8 cellular contexts compared by ENCODE assay signal in genomic region chr15:60585743-60586708, GRCh38.
DNase-seq lines count a peak whose midpoint lies in the region; ATAC-seq and TF ChIP-seq lines count a peak whose summit lies in the region.

No MANE protein-coding gene starts in this region.

- peaks cover 80% of the 10 kb centered on the region for H3K4me1 Mint-ChIP-seq in T-helper 1 cell treated with Interleukin-12 subunit alpha and Interleukin-12 subunit beta and Interleukin-4 antibody, amounts not matched to agents 30 μg/mL and 1 μg/mL, for 36 hours (ENCODE audit: low read depth)
- peaks cover 29% of the 10 kb centered on the region for H3K4me1 Mint-ChIP-seq in chondrocyte (ENCODE audit: low read depth)
- H3K4me1 Mint-ChIP-seq in stimulated activated naive CD8-positive, alpha-beta T cell treated with anti-CD3 and anti-CD28 coated beads, Interleukin-15, amount 100 ng/mL, for 72 hours = peaks cover 88% of the 10 kb centered on the region

- intact Hi-C loops in left colon (cut with DNase I, micrococcal nuclease) = no loop called here

- DNase-seq in Ammon's horn (ENCODE audit: low spot score) (peak; percentile 83), NCI-H1694 (lab: John Stamatoyannopoulos, UW) (peak; percentile 59), chondrocyte (ENCODE audit: low spot score) (no peak), left colon (peak; percentile 33 to 48)
- peak; percentile 51 to 57 for DNase-seq in stimulated activated naive CD8-positive, alpha-beta T cell treated with anti-CD3 and anti-CD28 coated beads, Interleukin-15, amount 100 ng/mL, for 72 hours

- peak; percentile 40 for ATAC-seq in GM18861 (IDR thresholded peaks at IDR 0.05; ENCODE audit: unreplicated experiment)
- ATAC-seq in left colon = peak; percentile 80
- ATAC-seq in stimulated activated naive CD8-positive, alpha-beta T cell treated with anti-CD3 and anti-CD28 coated beads, Interleukin-15, amount 100 ng/mL, for 72 hours = no peak
- no peak for ATAC-seq in GM18858 (IDR thresholded peaks at IDR 0.05; ENCODE audit: unreplicated experiment)

- no peaks in the 10 kb centered on the region for H3K27me3 Mint-ChIP-seq in T-helper 1 cell treated with Interleukin-12 subunit alpha and Interleukin-12 subunit beta and Interleukin-4 antibody, amounts not matched to agents 30 μg/mL and 1 μg/mL, for 36 hours (ENCODE audit: low read depth)
- peaks cover 21% of the 10 kb centered on the region for H3K27me3 Mint-ChIP-seq in chondrocyte (ENCODE audit: low read depth)
- no peaks in the 10 kb centered on the region for H3K27me3 Mint-ChIP-seq in stimulated activated naive CD8-positive, alpha-beta T cell treated with anti-CD3 and anti-CD28 coated beads, Interleukin-15, amount 100 ng/mL, for 72 hours

- peak; percentile 100 for TF ChIP-seq CTCF in chondrocyte (IDR thresholded peaks at IDR 0.05)

- H3K9me3 Mint-ChIP-seq in T-helper 1 cell treated with Interleukin-12 subunit alpha and Interleukin-12 subunit beta and Interleukin-4 antibody, amounts not matched to agents 30 μg/mL and 1 μg/mL, for 36 hours = no peaks in the 10 kb centered on the region
- no peaks in the 10 kb centered on the region for H3K9me3 Mint-ChIP-seq in chondrocyte (ENCODE audit: low read depth)
- H3K9me3 Mint-ChIP-seq in stimulated activated naive CD8-positive, alpha-beta T cell treated with anti-CD3 and anti-CD28 coated beads, Interleukin-15, amount 100 ng/mL, for 72 hours = no peaks in the 10 kb centered on the region

- H3K4me3 Mint-ChIP-seq in T-helper 1 cell treated with Interleukin-12 subunit alpha and Interleukin-12 subunit beta and Interleukin-4 antibody, amounts not matched to agents 30 μg/mL and 1 μg/mL, for 36 hours = peak overlapping the region; percentile 79
- H3K4me3 Mint-ChIP-seq in chondrocyte (ENCODE audit: unreplicated experiment) = no peak overlapping the region
- H3K4me3 Mint-ChIP-seq in stimulated activated naive CD8-positive, alpha-beta T cell treated with anti-CD3 and anti-CD28 coated beads, Interleukin-15, amount 100 ng/mL, for 72 hours = peak overlapping the region; percentile 72 to 84

- peak overlapping the region; percentile 93 for H3K27ac Mint-ChIP-seq in T-helper 1 cell treated with Interleukin-12 subunit alpha and Interleukin-12 subunit beta and Interleukin-4 antibody, amounts not matched to agents 30 μg/mL and 1 μg/mL, for 36 hours
- H3K27ac Mint-ChIP-seq in chondrocyte (ENCODE audit: unreplicated experiment) = no peak overlapping the region
- peak overlapping the region; percentile 34 to 94 for H3K27ac Mint-ChIP-seq in stimulated activated naive CD8-positive, alpha-beta T cell treated with anti-CD3 and anti-CD28 coated beads, Interleukin-15, amount 100 ng/mL, for 72 hours

- H3K36me3 Mint-ChIP-seq in T-helper 1 cell treated with Interleukin-12 subunit alpha and Interleukin-12 subunit beta and Interleukin-4 antibody, amounts not matched to agents 30 μg/mL and 1 μg/mL, for 36 hours (ENCODE audit: low read depth) = peaks cover 19% of the 10 kb centered on the region
- no peaks in the 10 kb centered on the region for H3K36me3 Mint-ChIP-seq in chondrocyte (ENCODE audit: low read depth)

Comparison
In these comparisons a context has a peak if more than half of its experiments do, and no peak if none do; other contexts are left out.
1. ATAC-seq: peak in GM18861 (single experiment) and left colon (single experiment); none in stimulated activated naive CD8-positive, alpha-beta T cell treated with anti-CD3 and anti-CD28 coated beads, Interleukin-15, amount 100 ng/mL, for 72 hours (single experiment) and GM18858 (single experiment).